18 cellular contexts compared by ENCODE assay signal in genomic region chr16:83900611-83901010, GRCh38. TPM values are rescaled to one million over a fixed set of nuclear protein-coding genes. Genes with fewer than 3 reads are reported as not detected.
DNase-seq lines count a peak whose midpoint lies in the region; ATAC-seq, FAIRE-seq and TF ChIP-seq lines count a peak whose summit lies in the region.
"Had no signal": no experiment of that assay in that cellular context is flagged by ENCODE, and none has a peak within 500 bp of the region (broad histone marks: within the 10 kb centered on the region; RNA-seq: fewer than 3 reads in every experiment).

No MANE protein-coding gene starts in this region.

- TF ChIP-seq CTCF in CD14-positive monocyte (IDR thresholded peaks at IDR 0.05) (no peak), endothelial cell (IDR thresholded peaks at IDR 0.05; ENCODE audit: unreplicated experiment) (no peak)

- no peak for FAIRE-seq in GM12891 (lab: Jason Lieb, UNC)
- FAIRE-seq: colon, G401.6 had no signal

- H3K4me3 Mint-ChIP-seq in activated naive CD8-positive, alpha-beta T cell, result peak overlapping the region; percentile 98
- no peak overlapping the region for H3K4me3 Mint-ChIP-seq in activated naive CD8-positive, alpha-beta T cell treated with anti-CD3 and anti-CD28 coated beads for 36 hours
- peak overlapping the region; percentile 99 for H3K4me3 Mint-ChIP-seq in T-helper 17 cell
- peak overlapping the region; percentile 81 for H3K4me3 Mint-ChIP-seq in stimulated activated effector memory CD8-positive, alpha-beta T cell treated with anti-CD3 and anti-CD28 coated beads, Interleukin-12 subunit alpha, Interleukin-12 subunit beta, amount 100 ng/mL, for 72 hours
- no peak overlapping the region for H3K4me3 Mint-ChIP-seq in CD14-positive monocyte
- no peak overlapping the region for H3K4me3 Mint-ChIP-seq in endothelial cell (ENCODE audit: unreplicated experiment)

- H3K4me1 Mint-ChIP-seq in activated naive CD8-positive, alpha-beta T cell (ENCODE audit: low read depth), result peaks cover 39% of the 10 kb centered on the region
- H3K4me1 Mint-ChIP-seq in activated naive CD8-positive, alpha-beta T cell treated with anti-CD3 and anti-CD28 coated beads for 36 hours, result peaks cover 27% of the 10 kb centered on the region
- H3K4me1 Mint-ChIP-seq in T-helper 17 cell (peaks cover 34% of the 10 kb centered on the region), CD14-positive monocyte (peaks cover 26% of the 10 kb centered on the region), endothelial cell (ENCODE audit: unreplicated experiment) (peaks cover 9% of the 10 kb centered on the region)
- H3K4me1 Mint-ChIP-seq in stimulated activated effector memory CD8-positive, alpha-beta T cell treated with anti-CD3 and anti-CD28 coated beads, Interleukin-12 subunit alpha, Interleukin-12 subunit beta, amount 100 ng/mL, for 72 hours, result peaks cover 38% of the 10 kb centered on the region

- DNase-seq in activated naive CD8-positive, alpha-beta T cell treated with anti-CD3 and anti-CD28 coated beads for 36 hours, result no peak
- no peak for DNase-seq in T-helper 17 cell
- peak; percentile 29 for DNase-seq in iris pigment epithelial cell (ENCODE audit: low read depth)
- DNase-seq in stimulated activated effector memory CD8-positive, alpha-beta T cell treated with anti-CD3 and anti-CD28 coated beads, Interleukin-12 subunit alpha, Interleukin-12 subunit beta, amount 100 ng/mL, for 72 hours (ENCODE audit: low spot score in 2 of 2), result no peak
- no peak for DNase-seq in CD14-positive monocyte (ENCODE audit: low spot score)
- no peak for DNase-seq in GM12891 (ENCODE audit: insufficient read length, low spot score)
- no peak for DNase-seq in endothelial cell (ENCODE audit: low spot score)
- DNase-seq: activated CD4-positive, CD25-positive, alpha-beta regulatory T cell treated with anti-CD3 and anti-CD28 coated beads, Interleukin-2, amount 50 U/mL, for 72 hours; IMR-90; NCI-H146; NCI-H69; SJCRH30; stimulated activated CD8-positive, alpha-beta memory T cell treated with anti-CD3 and anti-CD28 coated beads, Interleukin-4, amount 100 ng/mL, for 48 hours had no signal

- H3K9me3 Mint-ChIP-seq in activated naive CD8-positive, alpha-beta T cell (ENCODE audit: low read depth), result no peaks in the 10 kb centered on the region
- H3K9me3 Mint-ChIP-seq in activated naive CD8-positive, alpha-beta T cell treated with anti-CD3 and anti-CD28 coated beads for 36 hours, result no peaks in the 10 kb centered on the region
- no peaks in the 10 kb centered on the region for H3K9me3 Mint-ChIP-seq in stimulated activated effector memory CD8-positive, alpha-beta T cell treated with anti-CD3 and anti-CD28 coated beads, Interleukin-12 subunit alpha, Interleukin-12 subunit beta, amount 100 ng/mL, for 72 hours
- peaks cover 0 to 2% (median 0%) of the 10 kb centered on the region in 7 donors for H3K9me3 Mint-ChIP-seq in CD14-positive monocyte
- no peaks in the 10 kb centered on the region for H3K9me3 Mint-ChIP-seq in endothelial cell (ENCODE audit: unreplicated experiment)

- no peak overlapping the region for H3K27ac Mint-ChIP-seq in activated naive CD8-positive, alpha-beta T cell
- H3K27ac Mint-ChIP-seq in activated naive CD8-positive, alpha-beta T cell treated with anti-CD3 and anti-CD28 coated beads for 36 hours, result no peak overlapping the region
- H3K27ac Mint-ChIP-seq in T-helper 17 cell (no peak overlapping the region), CD14-positive monocyte (no peak overlapping the region), endothelial cell (ENCODE audit: unreplicated experiment) (no peak overlapping the region)
- no peak overlapping the region for H3K27ac Mint-ChIP-seq in stimulated activated effector memory CD8-positive, alpha-beta T cell treated with anti-CD3 and anti-CD28 coated beads, Interleukin-12 subunit alpha, Interleukin-12 subunit beta, amount 100 ng/mL, for 72 hours

- TF ChIP-seq POLR2A in GM12891 (IDR thresholded peaks at IDR 0.05; ENCODE audit: low read depth, low read length), result no peak

- H3K27me3 Mint-ChIP-seq in activated naive CD8-positive, alpha-beta T cell, result no peaks in the 10 kb centered on the region
- H3K27me3 Mint-ChIP-seq in activated naive CD8-positive, alpha-beta T cell treated with anti-CD3 and anti-CD28 coated beads for 36 hours, result peaks cover 4% of the 10 kb centered on the region
- H3K27me3 Mint-ChIP-seq in T-helper 17 cell (peaks cover 12% of the 10 kb centered on the region), CD14-positive monocyte (ENCODE audit: low read depth in 3 of 3) (peaks cover 3 to 9% (median 8%) of the 10 kb centered on the region in 3 donors), endothelial cell (ENCODE audit: unreplicated experiment) (peaks cover 7% of the 10 kb centered on the region)

- ATAC-seq in T-helper 17 cell, result no peak
- no peak for ATAC-seq in stimulated activated effector memory CD8-positive, alpha-beta T cell treated with anti-CD3 and anti-CD28 coated beads, Interleukin-12 subunit alpha, Interleukin-12 subunit beta, amount 100 ng/mL, for 72 hours
- ATAC-seq: foreskin keratinocyte had no signal

- no peaks in the 10 kb centered on the region for H3K9me3 ChIP-seq in T-helper 17 cell (ENCODE audit: control insufficient read depth, low read length, poor library complexity, severe bottlenecking)
- H3K9me3 ChIP-seq: SJCRH30, vagina had no signal

- intact Hi-C loops in CD14-positive monocyte (cut with micrococcal nuclease), result no loop called here

- H3K36me3 Mint-ChIP-seq in activated naive CD8-positive, alpha-beta T cell, result no peaks in the 10 kb centered on the region
- peaks cover 1% of the 10 kb centered on the region for H3K36me3 Mint-ChIP-seq in activated naive CD8-positive, alpha-beta T cell treated with anti-CD3 and anti-CD28 coated beads for 36 hours
- peaks cover 3% of the 10 kb centered on the region for H3K36me3 Mint-ChIP-seq in T-helper 17 cell (ENCODE audit: low read depth)
- no peaks in the 10 kb centered on the region for H3K36me3 Mint-ChIP-seq in stimulated activated effector memory CD8-positive, alpha-beta T cell treated with anti-CD3 and anti-CD28 coated beads, Interleukin-12 subunit alpha, Interleukin-12 subunit beta, amount 100 ng/mL, for 72 hours
- H3K36me3 Mint-ChIP-seq in CD14-positive monocyte, result peaks cover 12 to 31% of the 10 kb centered on the region in 2 donors
- no peaks in the 10 kb centered on the region for H3K36me3 Mint-ChIP-seq in endothelial cell (ENCODE audit: low read depth, unreplicated experiment)

TF ChIP-seq in GM12891, 5 proteins besides CTCF, POLR2A, EP300 and RAD21:
- TF ChIP-seq POLR2AphosphoS5 (IDR thresholded peaks at IDR 0.05; ENCODE audit: low read depth, low read length) (no peak), TAF1 (IDR thresholded peaks at IDR 0.05; ENCODE audit: low read depth, low read length) (no peak), POU2F2 (IDR thresholded peaks at IDR 0.05; ENCODE audit: low read depth, low read length) (no peak), SPI1 (IDR thresholded peaks at IDR 0.05; ENCODE audit: low read depth, low read length) (no peak), PAX5 (IDR thresholded peaks at IDR 0.05; ENCODE audit: insufficient read depth, low read length, severe bottlenecking) (no peak)
TF ChIP-seq in GM12891: peak in this region for 0.

RNA-seq across cellular contexts. Expression of gene MLYCD, which starts 1.7 kb away (rescaled TPM):
- total RNA-seq in activated naive CD8-positive, alpha-beta T cell treated with anti-CD3 and anti-CD28 coated beads for 36 hours, result 1 to 10 TPM; 2.4 TPM
- 1 to 10 TPM; 4.7 to 6.2 TPM for total RNA-seq in T-helper 17 cell
- polyA plus RNA-seq in CD14-positive monocyte, result 1 to 10 TPM; 1.2 to 1.3 TPM
- polyA plus RNA-seq in GM12891 (2012; ENCODE audit: low read depth, missing spikeins), result 1.0 TPM
- 3.0 TPM for total RNA-seq in endothelial cell (ENCODE audit: unreplicated experiment)

RNA-seq across cellular contexts. Expression of gene OSGIN1, which starts 52.4 kb away (rescaled TPM):
- total RNA-seq in activated naive CD8-positive, alpha-beta T cell treated with anti-CD3 and anti-CD28 coated beads for 36 hours, result 1 to 10 TPM in 1 of 2 experiments, under 1 TPM in 1; 0.92 to 1.8 TPM
- total RNA-seq in T-helper 17 cell (1 to 10 TPM; 1.1 to 1.4 TPM), endothelial cell (ENCODE audit: unreplicated experiment) (0.31 TPM)
- polyA plus RNA-seq in CD14-positive monocyte, result 1 to 10 TPM; 1.8 to 4.0 TPM
- 0.23 TPM for polyA plus RNA-seq in GM12891 (2012; ENCODE audit: low read depth, missing spikeins)

Comparison
In these comparisons a context has a peak if more than half of its experiments do, and no peak if none do; other contexts are left out.
1. H3K4me3 Mint-ChIP-seq: peak in activated naive CD8-positive, alpha-beta T cell (single experiment), T-helper 17 cell (single experiment) and stimulated activated effector memory CD8-positive, alpha-beta T cell treated with anti-CD3 and anti-CD28 coated beads, Interleukin-12 subunit alpha, Interleukin-12 subunit beta, amount 100 ng/mL, for 72 hours (single experiment); none in activated naive CD8-positive, alpha-beta T cell treated with anti-CD3 and anti-CD28 coated beads for 36 hours (single experiment), CD14-positive monocyte (0 of 2) and endothelial cell (single experiment).